Comparison of ENCODE assay signal across 9 cellular contexts in genomic region chr3:85821130-85821756, GRCh38.
DNase-seq lines count a peak whose midpoint lies in the region; ATAC-seq and TF ChIP-seq lines count a peak whose summit lies in the region.
"Had no signal": no experiment of that assay in that cellular context is flagged by ENCODE, and none has a peak within 500 bp of the region (broad histone marks: within the 10 kb centered on the region; RNA-seq: fewer than 3 reads in every experiment).

No MANE protein-coding gene starts in this region.

- H3K4me1 Mint-ChIP-seq in stimulated activated effector memory CD8-positive, alpha-beta T cell treated with anti-CD3 and anti-CD28 coated beads, Interleukin-12 subunit alpha, Interleukin-12 subunit beta, amount 100 ng/mL, for 72 hours: no peaks in the 10 kb centered on the region

- no peak overlapping the region for H3K27ac Mint-ChIP-seq in stimulated activated effector memory CD8-positive, alpha-beta T cell treated with anti-CD3 and anti-CD28 coated beads, Interleukin-12 subunit alpha, Interleukin-12 subunit beta, amount 100 ng/mL, for 72 hours

- no peak for TF ChIP-seq POLR2A in transverse colon (IDR thresholded peaks at IDR 0.05)

- no peak overlapping the region for H3K27ac ChIP-seq in transverse colon

- intact Hi-C loops in transverse colon (cut with DNase I; ENCODE audit: low total_unique reads): no loop called here

- no peaks in the 10 kb centered on the region for H3K9me3 ChIP-seq in transverse colon

- peaks cover 13% of the 10 kb centered on the region for H3K9me3 Mint-ChIP-seq in stimulated activated effector memory CD8-positive, alpha-beta T cell treated with anti-CD3 and anti-CD28 coated beads, Interleukin-12 subunit alpha, Interleukin-12 subunit beta, amount 100 ng/mL, for 72 hours

- TF ChIP-seq CTCF in epithelial cell of proximal tubule (conservative IDR thresholded peaks at IDR 0.05; ENCODE audit: low read depth, low read length): peak; percentile 82
- TF ChIP-seq CTCF in transverse colon (IDR thresholded peaks at IDR 0.05): peak; percentile 25 to 51 (median 39)

- peak; percentile 52 for ATAC-seq in HG02938 (IDR thresholded peaks at IDR 0.05; ENCODE audit: unreplicated experiment)
- ATAC-seq in stimulated activated effector memory CD8-positive, alpha-beta T cell treated with anti-CD3 and anti-CD28 coated beads, Interleukin-12 subunit alpha, Interleukin-12 subunit beta, amount 100 ng/mL, for 72 hours: no peak

- H3K27me3 ChIP-seq in transverse colon: no peaks in the 10 kb centered on the region

- no peak for TF ChIP-seq EP300 in transverse colon (IDR thresholded peaks at IDR 0.05; ENCODE audit: low read depth)

- no peak overlapping the region for H3K4me3 Mint-ChIP-seq in stimulated activated effector memory CD8-positive, alpha-beta T cell treated with anti-CD3 and anti-CD28 coated beads, Interleukin-12 subunit alpha, Interleukin-12 subunit beta, amount 100 ng/mL, for 72 hours

- no peaks in the 10 kb centered on the region for H3K4me1 ChIP-seq in transverse colon

- H3K36me3 ChIP-seq in transverse colon: no peaks in the 10 kb centered on the region

- DNase-seq in DMS 273 (lab: John Stamatoyannopoulos, UW; ENCODE audit: unreplicated experiment) (peak; percentile 55), DMS 273 treated with DMSO at 0.1 percent for 48 hours (lab: John Stamatoyannopoulos, UW) (no peak), NCI-H526 (lab: John Stamatoyannopoulos, UW) (peak; percentile 8 to 58), epithelial cell of proximal tubule (ENCODE audit: low read depth) (no peak), transverse colon (peak; percentile 17), NCI-H1930 (lab: John Stamatoyannopoulos, UW) (no peak)
- DNase-seq in stimulated activated effector memory CD8-positive, alpha-beta T cell treated with anti-CD3 and anti-CD28 coated beads, Interleukin-12 subunit alpha, Interleukin-12 subunit beta, amount 100 ng/mL, for 72 hours (ENCODE audit: low spot score in 2 of 2): no peak

- no peak overlapping the region for H3K4me3 ChIP-seq in epithelial cell of proximal tubule (ENCODE audit: low read depth, low read length)
- no peak overlapping the region for H3K4me3 ChIP-seq in transverse colon
- H3K4me3 ChIP-seq: lung had no signal

- 45 to 50% methylated on average over 1 of the region's 1 CpG for WGBS in transverse colon (ENCODE audit: low coverage in 1 of 2), 2 donors

- in situ Hi-C loops in transverse colon (cut with MboI; ENCODE audit: low pct_ligation_motif_present in 1 of 4, low pct_unique_long_range_greater_than_20kb in 1 of 4, low sequenced_read_pairs in 3 of 4): loop anchor here in 1 of 4 donors (25.0 kb wide), 1 partner anchor 416 kb away; no protein-coding TSS in a partner anchor

- H3K36me3 Mint-ChIP-seq in stimulated activated effector memory CD8-positive, alpha-beta T cell treated with anti-CD3 and anti-CD28 coated beads, Interleukin-12 subunit alpha, Interleukin-12 subunit beta, amount 100 ng/mL, for 72 hours: no peaks in the 10 kb centered on the region

Comparison
In these comparisons a context has a peak if more than half of its experiments do, and no peak if none do; other contexts are left out.
1. DNase-seq: peak in DMS 273 (single experiment), NCI-H526 (2 of 2) and transverse colon (single experiment); none in DMS 273 treated with DMSO at 0.1 percent for 48 hours (single experiment), epithelial cell of proximal tubule (single experiment), stimulated activated effector memory CD8-positive, alpha-beta T cell treated with anti-CD3 and anti-CD28 coated beads, Interleukin-12 subunit alpha, Interleukin-12 subunit beta, amount 100 ng/mL, for 72 hours (0 of 2) and NCI-H1930 (0 of 2).